ENCODE assay signal across 9 cellular contexts in genomic region chr9:137371521-137371941, GRCh38. TPM values are rescaled to one million over a fixed set of nuclear protein-coding genes. Genes with fewer than 3 reads are reported as not detected.
"Had no signal": no experiment of that assay in that cellular context is flagged by ENCODE, and none has a peak within 500 bp of the region (broad histone marks: within the 10 kb centered on the region; RNA-seq: fewer than 3 reads in every experiment).

No MANE protein-coding gene starts in this region.

- H3K9me3 Mint-ChIP-seq: activated naive CD8-positive, alpha-beta T cell treated with anti-CD3 and anti-CD28 coated beads for 36 hours; activated T-cell treated with anti-CD3 and anti-CD28 coated beads, Interleukin-2, amount 50 U/mL, for 24 hours had no signal

- H3K4me3 ChIP-seq: esophagus muscularis mucosa, stomach had no signal

- H3K9me3 ChIP-seq: esophagus muscularis mucosa, stomach had no signal

- ATAC-seq: left lobe of liver had no signal

- DNase-seq: activated gamma-delta T cell treated with Interleukin-2 at 50 U/mL for 16 hours; activated naive CD8-positive, alpha-beta T cell treated with anti-CD3 and anti-CD28 coated beads for 36 hours; activated T-cell treated with anti-CD3 and anti-CD28 coated beads, Interleukin-2, amount 50 U/mL, for 24 hours; stimulated activated CD4-positive, alpha-beta T cell treated with anti-CD3 and anti-CD28 coated beads, Interleukin-2, amount 100 ng/mL, for 48 hours; stomach had no signal

- H3K27ac ChIP-seq: esophagus muscularis mucosa, stomach had no signal

- H3K27me3 Mint-ChIP-seq: activated naive CD8-positive, alpha-beta T cell treated with anti-CD3 and anti-CD28 coated beads for 36 hours; activated T-cell treated with anti-CD3 and anti-CD28 coated beads, Interleukin-2, amount 50 U/mL, for 24 hours had no signal

- H3K4me1 Mint-ChIP-seq: activated naive CD8-positive, alpha-beta T cell treated with anti-CD3 and anti-CD28 coated beads for 36 hours had no signal

- H3K27me3 ChIP-seq: dorsolateral prefrontal cortex, esophagus muscularis mucosa, stomach had no signal

- H3K4me3 Mint-ChIP-seq: activated naive CD8-positive, alpha-beta T cell treated with anti-CD3 and anti-CD28 coated beads for 36 hours; activated T-cell treated with anti-CD3 and anti-CD28 coated beads, Interleukin-2, amount 50 U/mL, for 24 hours had no signal

- H3K27ac Mint-ChIP-seq: activated naive CD8-positive, alpha-beta T cell treated with anti-CD3 and anti-CD28 coated beads for 36 hours; activated T-cell treated with anti-CD3 and anti-CD28 coated beads, Interleukin-2, amount 50 U/mL, for 24 hours had no signal

- H3K36me3 Mint-ChIP-seq: activated naive CD8-positive, alpha-beta T cell treated with anti-CD3 and anti-CD28 coated beads for 36 hours had no signal

RNA-seq across cellular contexts. Expression of gene NOXA1, which starts 51.7 kb away (rescaled TPM):
- total RNA-seq: fibroblast of villous mesenchyme had no signal
